ENCODE assay signal across 16 cellular contexts in the genomic region with DNA sequence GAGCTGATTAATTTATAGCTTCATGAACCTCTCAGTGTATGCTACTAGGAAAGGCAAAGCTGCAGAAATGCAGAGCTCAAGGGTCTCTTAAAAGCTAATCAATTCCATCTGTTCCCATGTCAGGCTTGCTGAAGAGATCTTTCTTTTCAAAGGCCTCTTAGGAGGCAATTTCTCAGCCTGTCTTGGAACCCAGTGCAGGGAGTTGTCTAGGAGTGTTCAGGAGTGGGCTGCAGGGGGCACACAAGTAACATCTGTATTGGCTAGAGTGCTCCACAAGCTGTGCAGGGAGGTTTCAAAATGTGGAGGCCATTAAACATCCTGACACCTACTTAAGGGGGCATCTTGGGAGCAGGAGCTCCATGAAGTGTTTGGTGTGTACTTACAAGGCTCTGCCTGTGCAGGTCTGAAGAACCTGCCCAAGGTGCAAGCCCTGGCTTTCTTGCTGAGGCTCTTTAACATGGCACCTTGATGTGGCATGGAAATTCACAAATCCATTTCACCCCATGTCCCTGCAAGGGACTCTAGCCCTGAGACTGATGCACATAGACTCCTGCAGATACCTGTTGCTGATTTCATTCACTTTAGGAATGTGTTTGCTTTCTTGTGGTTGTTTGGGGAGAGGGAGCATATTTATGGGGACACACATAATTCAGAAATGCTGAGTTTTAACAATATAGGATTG.
A peak's percentile ranks its signal among the peaks of the same experiment; 100 is the strongest.
DNase-seq lines count a peak whose midpoint lies in the region; TF ChIP-seq lines count a peak whose summit lies in the region.
"Had no signal": no experiment of that assay in that cellular context is flagged by ENCODE, and none has a peak within 500 bp of the region (broad histone marks: within the 10 kb centered on the region; RNA-seq: fewer than 3 reads in every experiment).

No MANE protein-coding gene starts in this region.

- no peak for TF ChIP-seq EP300 in esophagus muscularis mucosa (IDR thresholded peaks at IDR 0.05)

- no peak overlapping the region for H3K4me3 ChIP-seq in Jurkat, Clone E6-1 (ENCODE audit: low read length)
- no peak overlapping the region for H3K4me3 ChIP-seq in esophagus muscularis mucosa
- H3K4me3 ChIP-seq: SJSA1 had no signal

- H3K4me1 ChIP-seq in esophagus muscularis mucosa = no peaks in the 10 kb centered on the region
- H3K4me1 ChIP-seq: SJSA1 had no signal

- H3K36me3 ChIP-seq in esophagus muscularis mucosa = no peaks in the 10 kb centered on the region
- H3K36me3 ChIP-seq: SJSA1 had no signal

- no peak for TF ChIP-seq POLR2A in esophagus muscularis mucosa (IDR thresholded peaks at IDR 0.05; ENCODE audit: low read depth)

- DNase-seq in AG09319 (ENCODE audit: extremely low read depth, low read depth) (no peak), amniotic epithelial cell (ENCODE audit: low read depth) (peak; percentile 23), left kidney (ENCODE audit: low read depth, low spot score) (peak; percentile 49), esophagus muscularis mucosa (ENCODE audit: extremely low spot score) (no peak), germinal center (ENCODE audit: low spot score) (no peak)
- DNase-seq in Jurkat, Clone E6-1 (ENCODE audit: low read depth, low spot score) = peak; percentile 3
- DNase-seq in activated CD4-positive, CD25-positive, alpha-beta regulatory T cell treated with anti-CD3 and anti-CD28 coated beads, Interleukin-2, amount 50 U/mL, for 72 hours = no peak
- DNase-seq in activated naive CD4-positive, alpha-beta T cell (lab: John Stamatoyannopoulos, UW) = no peak
- DNase-seq: cortex of kidney; GDM1; naive B cell; NCI-H1092; NCI-H510A treated with DMSO at 0.1 percent for 48 hours; stimulated activated CD4-positive, alpha-beta T cell treated with anti-CD3 and anti-CD28 coated beads, Interleukin-4, amount 100 ng/mL, for 4 hours; stimulated activated naive B cell treated with anti-CD40 and anti-IgM and Interleukin-4, amounts not matched to agents 10 μg/mL and 1 μg/mL and 100 μg/mL, for 72 hours had no signal

- intact Hi-C loops in esophagus muscularis mucosa (cut with DNase I) = no loop called here

- no peaks in the 10 kb centered on the region for H3K27me3 ChIP-seq in esophagus muscularis mucosa
- H3K27me3 ChIP-seq: SJSA1 had no signal

- TF ChIP-seq CTCF in AG09319 (IDR thresholded peaks at IDR 0.05; ENCODE audit: low read depth, low read length) (peak; percentile 7), esophagus muscularis mucosa (IDR thresholded peaks at IDR 0.05) (peak in 1 of 3 experiments; percentile 12)

- no peak overlapping the region for H3K27ac ChIP-seq in esophagus muscularis mucosa (replicated peaks in 1 of 4)
- H3K27ac ChIP-seq: SJSA1 had no signal

- H3K9me3 ChIP-seq in esophagus muscularis mucosa = no peaks in the 10 kb centered on the region
- H3K9me3 ChIP-seq: SJSA1 had no signal

Comparison
In these comparisons a context has a peak if more than half of its experiments do, and no peak if none do; other contexts are left out.
1. DNase-seq: peak in Jurkat, Clone E6-1 (single experiment), amniotic epithelial cell (single experiment) and left kidney (single experiment); none in AG09319 (single experiment), activated CD4-positive, CD25-positive, alpha-beta regulatory T cell treated with anti-CD3 and anti-CD28 coated beads, Interleukin-2, amount 50 U/mL, for 72 hours (single experiment), esophagus muscularis mucosa (single experiment), activated naive CD4-positive, alpha-beta T cell (0 of 4) and germinal center (single experiment).